In the genomic region with DNA sequence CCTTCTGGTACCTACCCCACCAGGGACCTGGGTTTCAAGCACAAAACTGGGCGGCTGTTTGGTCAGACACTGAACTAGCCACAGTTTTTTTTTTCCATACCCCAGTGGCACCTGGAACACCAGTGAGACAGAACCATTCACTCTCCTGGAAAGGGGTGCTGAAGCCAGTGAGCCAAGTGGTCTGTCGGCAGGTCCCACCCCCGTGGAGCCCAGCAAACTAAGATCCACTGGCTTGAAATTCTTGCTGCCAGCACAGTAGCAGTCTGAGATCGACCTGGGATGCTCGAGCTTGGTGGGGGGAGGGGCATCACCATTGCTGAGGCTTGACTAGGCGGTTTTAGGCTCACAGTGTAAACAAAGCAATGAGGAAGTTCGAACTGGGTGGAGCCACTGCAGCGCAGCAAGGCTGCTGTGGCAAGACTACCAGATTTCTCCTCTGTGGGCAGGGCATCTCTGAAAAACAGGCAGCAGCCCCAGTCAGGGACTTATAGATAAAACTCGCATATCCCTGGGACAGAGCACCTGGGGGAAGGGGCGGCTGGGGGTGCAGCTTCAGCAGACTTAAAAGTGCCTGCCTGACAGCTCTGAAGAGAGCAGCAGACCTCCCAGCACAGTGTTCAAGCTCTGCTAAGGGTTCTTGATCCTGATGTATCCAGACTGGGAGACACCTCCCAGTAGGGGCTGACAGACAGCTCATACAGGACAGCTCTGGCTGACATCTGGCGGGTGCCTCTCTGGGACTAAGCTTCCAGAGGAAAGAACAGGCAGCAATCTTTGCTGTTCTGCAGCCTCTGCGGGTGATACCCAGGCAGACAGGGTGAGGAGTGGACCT, we compare ENCODE assay signal across 1 cellular context.
TF ChIP-seq lines count a peak whose summit lies in the region.

No MANE protein-coding gene starts in this region.

TF ChIP-seq in K562, 482 proteins besides CTCF, POLR2A, EP300 and RAD21 (continued from another document and continues in another):
- TF ChIP-seq NR2C2 (CRISPR knock-in tag; IDR thresholded peaks at IDR 0.05), result no peak
- TF ChIP-seq NR2C2 (tag; IDR thresholded peaks at IDR 0.05), result no peak
- TF ChIP-seq, protein P1, sequence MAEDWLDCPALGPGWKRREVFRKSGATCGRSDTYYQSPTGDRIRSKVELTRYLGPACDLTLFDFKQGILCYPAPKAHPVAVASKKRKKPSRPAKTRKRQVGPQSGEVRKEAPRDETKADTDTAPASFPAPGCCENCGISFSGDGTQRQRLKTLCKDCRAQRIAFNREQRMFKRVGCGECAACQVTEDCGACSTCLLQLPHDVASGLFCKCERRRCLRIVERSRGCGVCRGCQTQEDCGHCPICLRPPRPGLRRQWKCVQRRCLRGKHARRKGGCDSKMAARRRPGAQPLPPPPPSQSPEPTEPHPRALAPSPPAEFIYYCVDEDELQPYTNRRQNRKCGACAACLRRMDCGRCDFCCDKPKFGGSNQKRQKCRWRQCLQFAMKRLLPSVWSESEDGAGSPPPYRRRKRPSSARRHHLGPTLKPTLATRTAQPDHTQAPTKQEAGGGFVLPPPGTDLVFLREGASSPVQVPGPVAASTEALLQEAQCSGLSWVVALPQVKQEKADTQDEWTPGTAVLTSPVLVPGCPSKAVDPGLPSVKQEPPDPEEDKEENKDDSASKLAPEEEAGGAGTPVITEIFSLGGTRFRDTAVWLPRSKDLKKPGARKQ (CRISPR knock-in tag; IDR thresholded peaks at IDR 0.05), result no peak
- TF ChIP-seq ETS2 (tag; IDR thresholded peaks at IDR 0.05; ENCODE audit: borderline replicate concordance, poor library complexity, severe bottlenecking), result no peak
- no peak for TF ChIP-seq EGR1 (conservative IDR thresholded peaks at IDR 0.05)
- no peak for TF ChIP-seq TCF7L2 (IDR thresholded peaks at IDR 0.05; ENCODE audit: low read depth, low read length)
- TF ChIP-seq CTBP1 (IDR thresholded peaks at IDR 0.05; ENCODE audit: borderline replicate concordance), result peak; percentile 94
- no peak for TF ChIP-seq ZNF121 (CRISPR knock-in tag; conservative IDR thresholded peaks at IDR 0.05)
- peak; percentile 84 for TF ChIP-seq NFE2 (IDR thresholded peaks at IDR 0.05; ENCODE audit: low read depth)
- no peak for TF ChIP-seq ARID2 (IDR thresholded peaks at IDR 0.05)
- TF ChIP-seq MIER1 (IDR thresholded peaks at IDR 0.05; ENCODE audit: low read depth), result no peak
- TF ChIP-seq MTA2 (IDR thresholded peaks at IDR 0.05; ENCODE audit: low read depth), result no peak
- TF ChIP-seq NUFIP1 (IDR thresholded peaks at IDR 0.05; ENCODE audit: partially characterized antibody), result no peak
- TF ChIP-seq DPF2 (IDR thresholded peaks at IDR 0.05), result peak; percentile 43; the same call in 1 of the 2 replicates
- TF ChIP-seq KLF1 (tag; IDR thresholded peaks at IDR 0.05), result no peak
- TF ChIP-seq SRF (CRISPR knock-in tag; IDR thresholded peaks at IDR 0.05), result no peak
- no peak for TF ChIP-seq ZNF830 (CRISPR knock-in tag; IDR thresholded peaks at IDR 0.05)
- TF ChIP-seq TBL1XR1 (IDR thresholded peaks at IDR 0.05; ENCODE audit: low read length in 2 of 2), result no peak
- TF ChIP-seq, protein P2, sequence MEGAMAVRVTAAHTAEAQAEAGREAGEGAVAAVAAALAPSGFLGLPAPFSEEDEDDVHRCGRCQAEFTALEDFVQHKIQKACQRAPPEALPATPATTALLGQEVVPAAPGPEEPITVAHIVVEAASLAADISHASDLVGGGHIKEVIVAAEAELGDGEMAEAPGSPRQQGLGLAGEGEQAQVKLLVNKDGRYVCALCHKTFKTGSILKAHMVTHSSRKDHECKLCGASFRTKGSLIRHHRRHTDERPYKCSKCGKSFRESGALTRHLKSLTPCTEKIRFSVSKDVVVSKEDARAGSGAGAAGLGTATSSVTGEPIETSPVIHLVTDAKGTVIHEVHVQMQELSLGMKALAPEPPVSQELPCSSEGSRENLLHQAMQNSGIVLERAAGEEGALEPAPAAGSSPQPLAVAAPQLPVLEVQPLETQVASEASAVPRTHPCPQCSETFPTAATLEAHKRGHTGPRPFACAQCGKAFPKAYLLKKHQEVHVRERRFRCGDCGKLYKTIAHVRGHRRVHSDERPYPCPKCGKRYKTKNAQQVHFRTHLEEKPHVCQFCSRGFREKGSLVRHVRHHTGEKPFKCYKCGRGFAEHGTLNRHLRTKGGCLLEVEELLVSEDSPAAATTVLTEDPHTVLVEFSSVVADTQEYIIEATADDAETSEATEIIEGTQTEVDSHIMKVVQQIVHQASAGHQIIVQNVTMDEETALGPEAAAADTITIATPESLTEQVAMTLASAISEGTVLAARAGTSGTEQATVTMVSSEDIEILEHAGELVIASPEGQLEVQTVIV (CRISPR knock-in tag; IDR thresholded peaks at IDR 0.05; ENCODE audit: borderline replicate concordance), result no peak
- no peak for TF ChIP-seq HMG20A (CRISPR knock-in tag; conservative IDR thresholded peaks at IDR 0.05)
- no peak for TF ChIP-seq ZNF707 (CRISPR knock-in tag; conservative IDR thresholded peaks at IDR 0.05)
- TF ChIP-seq NR2C1 (IDR thresholded peaks at IDR 0.05), result no peak
- no peak for TF ChIP-seq NR2C1 (tag; IDR thresholded peaks at IDR 0.05)
- no peak for TF ChIP-seq TEAD2 (tag; IDR thresholded peaks at IDR 0.05)
- peak; percentile 66; the same call in 1 of the 2 replicates for TF ChIP-seq ARID1B (IDR thresholded peaks at IDR 0.05)
- peak; percentile 35 to 50; a peak in 2 of 4 replicates for TF ChIP-seq NRF1 (conservative IDR thresholded peaks at IDR 0.05 in 1 of 2, IDR thresholded peaks at IDR 0.05 in 1 of 2)
- TF ChIP-seq, protein P3, sequence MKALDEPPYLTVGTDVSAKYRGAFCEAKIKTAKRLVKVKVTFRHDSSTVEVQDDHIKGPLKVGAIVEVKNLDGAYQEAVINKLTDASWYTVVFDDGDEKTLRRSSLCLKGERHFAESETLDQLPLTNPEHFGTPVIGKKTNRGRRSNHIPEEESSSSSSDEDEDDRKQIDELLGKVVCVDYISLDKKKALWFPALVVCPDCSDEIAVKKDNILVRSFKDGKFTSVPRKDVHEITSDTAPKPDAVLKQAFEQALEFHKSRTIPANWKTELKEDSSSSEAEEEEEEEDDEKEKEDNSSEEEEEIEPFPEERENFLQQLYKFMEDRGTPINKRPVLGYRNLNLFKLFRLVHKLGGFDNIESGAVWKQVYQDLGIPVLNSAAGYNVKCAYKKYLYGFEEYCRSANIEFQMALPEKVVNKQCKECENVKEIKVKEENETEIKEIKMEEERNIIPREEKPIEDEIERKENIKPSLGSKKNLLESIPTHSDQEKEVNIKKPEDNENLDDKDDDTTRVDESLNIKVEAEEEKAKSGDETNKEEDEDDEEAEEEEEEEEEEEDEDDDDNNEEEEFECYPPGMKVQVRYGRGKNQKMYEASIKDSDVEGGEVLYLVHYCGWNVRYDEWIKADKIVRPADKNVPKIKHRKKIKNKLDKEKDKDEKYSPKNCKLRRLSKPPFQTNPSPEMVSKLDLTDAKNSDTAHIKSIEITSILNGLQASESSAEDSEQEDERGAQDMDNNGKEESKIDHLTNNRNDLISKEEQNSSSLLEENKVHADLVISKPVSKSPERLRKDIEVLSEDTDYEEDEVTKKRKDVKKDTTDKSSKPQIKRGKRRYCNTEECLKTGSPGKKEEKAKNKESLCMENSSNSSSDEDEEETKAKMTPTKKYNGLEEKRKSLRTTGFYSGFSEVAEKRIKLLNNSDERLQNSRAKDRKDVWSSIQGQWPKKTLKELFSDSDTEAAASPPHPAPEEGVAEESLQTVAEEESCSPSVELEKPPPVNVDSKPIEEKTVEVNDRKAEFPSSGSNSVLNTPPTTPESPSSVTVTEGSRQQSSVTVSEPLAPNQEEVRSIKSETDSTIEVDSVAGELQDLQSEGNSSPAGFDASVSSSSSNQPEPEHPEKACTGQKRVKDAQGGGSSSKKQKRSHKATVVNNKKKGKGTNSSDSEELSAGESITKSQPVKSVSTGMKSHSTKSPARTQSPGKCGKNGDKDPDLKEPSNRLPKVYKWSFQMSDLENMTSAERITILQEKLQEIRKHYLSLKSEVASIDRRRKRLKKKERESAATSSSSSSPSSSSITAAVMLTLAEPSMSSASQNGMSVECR (CRISPR knock-in tag; IDR thresholded peaks at IDR 0.05), result no peak
- TF ChIP-seq ELF1 (tag; IDR thresholded peaks at IDR 0.05), result peak; percentile 48; the same call in 1 of the 2 replicates
- no peak for TF ChIP-seq HOXB6 (CRISPR knock-in tag; IDR thresholded peaks at IDR 0.05; ENCODE audit: borderline replicate concordance)
- no peak for TF ChIP-seq CBX2 (IDR thresholded peaks at IDR 0.05; ENCODE audit: insufficient read depth, low read length, poor library complexity, severe bottlenecking)
- no peak for TF ChIP-seq U2AF2 (optimal IDR thresholded peaks at IDR 0.05; ENCODE audit: low read depth, low read length)
- peak in 1 of 2 experiments; percentile 18; a peak in 1 of 4 replicates for TF ChIP-seq HDAC1 (IDR thresholded peaks at IDR 0.05)
- TF ChIP-seq HDAC6 (IDR thresholded peaks at IDR 0.05; ENCODE audit: low read depth, low read length), result no peak
- TF ChIP-seq ZNF23 (CRISPR knock-in tag; IDR thresholded peaks at IDR 0.05), result no peak
- TF ChIP-seq SPI1 (IDR thresholded peaks at IDR 0.05; ENCODE audit: borderline replicate concordance, low read depth, low read length), result 0 out of 2 replicates have a peak, but pooled peaks have one; percentile 17
- TF ChIP-seq JUND (IDR thresholded peaks at IDR 0.05; ENCODE audit: borderline replicate concordance, low read depth, low read length), result peak; percentile 32; the same call in 1 of the 2 replicates
- no peak for TF ChIP-seq JUND (tag; IDR thresholded peaks at IDR 0.05; ENCODE audit: borderline replicate concordance, low read depth, low read length)
- TF ChIP-seq SUPT5H (IDR thresholded peaks at IDR 0.05), result no peak
- TF ChIP-seq, protein P4, sequence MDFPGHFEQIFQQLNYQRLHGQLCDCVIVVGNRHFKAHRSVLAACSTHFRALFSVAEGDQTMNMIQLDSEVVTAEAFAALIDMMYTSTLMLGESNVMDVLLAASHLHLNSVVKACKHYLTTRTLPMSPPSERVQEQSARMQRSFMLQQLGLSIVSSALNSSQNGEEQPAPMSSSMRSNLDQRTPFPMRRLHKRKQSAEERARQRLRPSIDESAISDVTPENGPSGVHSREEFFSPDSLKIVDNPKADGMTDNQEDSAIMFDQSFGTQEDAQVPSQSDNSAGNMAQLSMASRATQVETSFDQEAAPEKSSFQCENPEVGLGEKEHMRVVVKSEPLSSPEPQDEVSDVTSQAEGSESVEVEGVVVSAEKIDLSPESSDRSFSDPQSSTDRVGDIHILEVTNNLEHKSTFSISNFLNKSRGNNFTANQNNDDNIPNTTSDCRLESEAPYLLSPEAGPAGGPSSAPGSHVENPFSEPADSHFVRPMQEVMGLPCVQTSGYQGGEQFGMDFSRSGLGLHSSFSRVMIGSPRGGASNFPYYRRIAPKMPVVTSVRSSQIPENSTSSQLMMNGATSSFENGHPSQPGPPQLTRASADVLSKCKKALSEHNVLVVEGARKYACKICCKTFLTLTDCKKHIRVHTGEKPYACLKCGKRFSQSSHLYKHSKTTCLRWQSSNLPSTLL (IDR thresholded peaks at IDR 0.05), result no peak
- TF ChIP-seq ATF1 (CRISPR knock-in tag; IDR thresholded peaks at IDR 0.05), result no peak
- TF ChIP-seq ATF1 (tag; IDR thresholded peaks at IDR 0.05), result no peak
- TF ChIP-seq, protein P5, sequence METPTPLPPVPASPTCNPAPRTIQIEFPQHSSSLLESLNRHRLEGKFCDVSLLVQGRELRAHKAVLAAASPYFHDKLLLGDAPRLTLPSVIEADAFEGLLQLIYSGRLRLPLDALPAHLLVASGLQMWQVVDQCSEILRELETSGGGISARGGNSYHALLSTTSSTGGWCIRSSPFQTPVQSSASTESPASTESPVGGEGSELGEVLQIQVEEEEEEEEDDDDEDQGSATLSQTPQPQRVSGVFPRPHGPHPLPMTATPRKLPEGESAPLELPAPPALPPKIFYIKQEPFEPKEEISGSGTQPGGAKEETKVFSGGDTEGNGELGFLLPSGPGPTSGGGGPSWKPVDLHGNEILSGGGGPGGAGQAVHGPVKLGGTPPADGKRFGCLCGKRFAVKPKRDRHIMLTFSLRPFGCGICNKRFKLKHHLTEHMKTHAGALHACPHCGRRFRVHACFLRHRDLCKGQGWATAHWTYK (CRISPR knock-in tag; IDR thresholded peaks at IDR 0.05), result no peak
- peak; percentile 45; the same call in 1 of the 2 replicates for TF ChIP-seq TAL1 (IDR thresholded peaks at IDR 0.05)
- peak; percentile 18; the same call in 1 of the 2 replicates for TF ChIP-seq CHD2 (IDR thresholded peaks at IDR 0.05; ENCODE audit: low read depth, low read length)
- no peak for TF ChIP-seq ZNF124 (CRISPR knock-in tag; IDR thresholded peaks at IDR 0.05)
- peak; percentile 54; the same call in 1 of the 2 replicates for TF ChIP-seq MTA3 (IDR thresholded peaks at IDR 0.05; ENCODE audit: borderline replicate concordance)
- TF ChIP-seq RBBP5 (IDR thresholded peaks at IDR 0.05; ENCODE audit: borderline replicate concordance, insufficient read depth, low read length, poor library complexity, severe bottlenecking), result no peak
- TF ChIP-seq CBX3 (IDR thresholded peaks at IDR 0.05; ENCODE audit: borderline replicate concordance in 1 of 2, low read length in 2 of 2), result peak in 1 of 2 experiments; percentile 46; a peak in 1 of 3 replicates
- 0 out of 2 replicates have a peak, but pooled peaks have one; percentile 48 for TF ChIP-seq CREM (IDR thresholded peaks at IDR 0.05; ENCODE audit: low read depth)
- no peak for TF ChIP-seq POLR2AphosphoS5 (IDR thresholded peaks at IDR 0.05; ENCODE audit: control insufficient read depth, insufficient read depth, low read depth, low read length)
- TF ChIP-seq BHLHE40 (IDR thresholded peaks at IDR 0.05; ENCODE audit: low read length), result 0 out of 2 replicates have a peak, but pooled peaks have one; percentile 9
- TF ChIP-seq KDM1A (IDR thresholded peaks at IDR 0.05), result peak; percentile 18 to 43; a peak in 1 of 4 replicates
- no peak for TF ChIP-seq PTBP1 (IDR thresholded peaks at IDR 0.05; ENCODE audit: low read depth, low read length)
- TF ChIP-seq, protein P6, sequence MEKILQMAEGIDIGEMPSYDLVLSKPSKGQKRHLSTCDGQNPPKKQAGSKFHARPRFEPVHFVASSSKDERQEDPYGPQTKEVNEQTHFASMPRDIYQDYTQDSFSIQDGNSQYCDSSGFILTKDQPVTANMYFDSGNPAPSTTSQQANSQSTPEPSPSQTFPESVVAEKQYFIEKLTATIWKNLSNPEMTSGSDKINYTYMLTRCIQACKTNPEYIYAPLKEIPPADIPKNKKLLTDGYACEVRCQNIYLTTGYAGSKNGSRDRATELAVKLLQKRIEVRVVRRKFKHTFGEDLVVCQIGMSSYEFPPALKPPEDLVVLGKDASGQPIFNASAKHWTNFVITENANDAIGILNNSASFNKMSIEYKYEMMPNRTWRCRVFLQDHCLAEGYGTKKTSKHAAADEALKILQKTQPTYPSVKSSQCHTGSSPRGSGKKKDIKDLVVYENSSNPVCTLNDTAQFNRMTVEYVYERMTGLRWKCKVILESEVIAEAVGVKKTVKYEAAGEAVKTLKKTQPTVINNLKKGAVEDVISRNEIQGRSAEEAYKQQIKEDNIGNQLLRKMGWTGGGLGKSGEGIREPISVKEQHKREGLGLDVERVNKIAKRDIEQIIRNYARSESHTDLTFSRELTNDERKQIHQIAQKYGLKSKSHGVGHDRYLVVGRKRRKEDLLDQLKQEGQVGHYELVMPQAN (IDR thresholded peaks at IDR 0.05; ENCODE audit: borderline replicate concordance), result no peak
- no peak for TF ChIP-seq ZNF140 (CRISPR knock-in tag; IDR thresholded peaks at IDR 0.05)
- no peak for TF ChIP-seq CBX5 (IDR thresholded peaks at IDR 0.05; ENCODE audit: borderline replicate concordance, low read depth)
- no peak for TF ChIP-seq ZC3H8 (IDR thresholded peaks at IDR 0.05)
- no peak for TF ChIP-seq ZFPM2 (CRISPR knock-in tag; IDR thresholded peaks at IDR 0.05)
